13 cellular contexts compared by ENCODE assay signal in genomic region chr3:16090013-16090412, GRCh38.
DNase-seq lines count a peak whose midpoint lies in the region; ATAC-seq lines count a peak whose summit lies in the region.
"Had no signal": no experiment of that assay in that cellular context is flagged by ENCODE, and none has a peak within 500 bp of the region (broad histone marks: within the 10 kb centered on the region; RNA-seq: fewer than 3 reads in every experiment).

No MANE protein-coding gene starts in this region.

- DNase-seq in AG08396 (ENCODE audit: low spot score) (peak; percentile 81), NCI-H446 treated with DMSO at 0.1 percent for 48 hours (lab: John Stamatoyannopoulos, UW) (peak; percentile 27), dedifferentiated amniotic fluid mesenchymal stem cell (ENCODE audit: extremely low spot score) (peak; percentile 94), myocyte (ENCODE audit: low read depth) (peak; percentile 57), NCI-H2227 (lab: John Stamatoyannopoulos, UW; ENCODE audit: unreplicated experiment) (no peak)
- no peak for DNase-seq in NK-92 treated with Interleukin-12 subunit alpha and Interleukin-12 subunit beta, amount 100 ng/mL, for 24 hours (lab: John Stamatoyannopoulos, UW)
- DNase-seq: activated B cell treated with CpG ODN at 0.5 μM for 24 hours, colonic mucosa, natural killer cell, NCI-H1930, OCI-M1 had no signal

- no peak for ATAC-seq in HG03469 (IDR thresholded peaks at IDR 0.05; ENCODE audit: unreplicated experiment)
- ATAC-seq in GM21619 (IDR thresholded peaks at IDR 0.05; ENCODE audit: unreplicated experiment): no peak
- ATAC-seq: natural killer cell had no signal

Comparison
In these comparisons a context has a peak if more than half of its experiments do, and no peak if none do; other contexts are left out.
1. DNase-seq: peak in AG08396 (single experiment), NCI-H446 treated with DMSO at 0.1 percent for 48 hours (single experiment), dedifferentiated amniotic fluid mesenchymal stem cell (single experiment) and myocyte (single experiment); none in NCI-H2227 (single experiment) and NK-92 treated with Interleukin-12 subunit alpha and Interleukin-12 subunit beta, amount 100 ng/mL, for 24 hours (single experiment).